31 cellular contexts compared by ENCODE assay signal in the genomic region with DNA sequence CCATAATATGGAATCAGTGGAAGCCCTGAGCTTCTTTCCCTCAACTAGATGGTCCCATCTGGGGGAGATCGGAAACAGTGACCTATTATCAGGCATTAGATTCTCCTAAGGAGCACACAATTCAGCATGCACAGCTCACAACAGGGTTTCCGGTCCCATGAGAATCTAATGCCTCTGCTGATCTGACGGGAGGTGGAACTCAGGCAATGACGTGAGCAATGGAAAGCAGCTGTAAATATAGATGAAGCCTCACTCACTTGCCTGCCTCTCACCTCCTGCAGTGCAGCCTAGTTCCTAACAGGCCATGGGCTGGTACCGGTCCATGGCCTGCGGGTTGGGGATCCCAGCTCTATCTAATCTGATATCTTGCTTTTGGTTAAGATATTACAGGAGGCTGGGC.
"Had no signal": no experiment of that assay in that cellular context is flagged by ENCODE, and none has a peak within 500 bp of the region (broad histone marks: within the 10 kb centered on the region; RNA-seq: fewer than 3 reads in every experiment).

No MANE protein-coding gene starts in this region.

- H3K36me3 ChIP-seq: adrenal gland, esophagus squamous epithelium, gastroesophageal sphincter had no signal

- H3K27ac ChIP-seq: adrenal gland, body of pancreas, epithelial cell of prostate, esophagus squamous epithelium, gastroesophageal sphincter had no signal

- H3K9me3 ChIP-seq: adrenal gland, body of pancreas had no signal

- H3K4me1 ChIP-seq: adrenal gland, body of pancreas, esophagus squamous epithelium, gastroesophageal sphincter had no signal

- FAIRE-seq: colon had no signal

- DNase-seq: activated CD4-positive, alpha-beta memory T cell treated with anti-CD3 and anti-CD28 coated beads for 36 hours; activated CD4-positive, alpha-beta T cell treated with anti-CD3 and anti-CD28 coated beads for 36 hours; activated CD4-positive, alpha-beta T cell treated with anti-CD3 and anti-CD28 coated beads, Interleukin-2, amount 10 ng/mL, durations not matched to agents 24 days and 14 days; activated CD4-positive, CD25-positive, alpha-beta regulatory T cell; activated CD4-positive, CD25-positive, alpha-beta regulatory T cell treated with anti-CD3 and anti-CD28 coated beads, Interleukin-2, amount 50 U/mL, for 72 hours; activated CD8-positive, alpha-beta memory T cell treated with anti-CD3 and anti-CD28 coated beads, Interleukin-2, amount 10 ng/mL, durations not matched to agents 7 days and 5 days; activated CD8-positive, alpha-beta memory T cell treated with anti-CD3 and anti-CD28 coated beads, Interleukin-2, amount 50 U/mL, for 4 hours; activated CD8-positive, alpha-beta T cell treated with anti-CD3 and anti-CD28 coated beads, Interleukin-2, amount 10 ng/mL, durations not matched to agents 7 days and 5 days; activated effector memory CD4-positive, alpha-beta T cell treated with anti-CD3 and anti-CD28 coated beads, Interleukin-2, amount 50 U/mL, for 16 hours; activated naive CD4-positive, alpha-beta T cell treated with anti-CD3 and anti-CD28 coated beads for 36 hours; activated naive CD8-positive, alpha-beta T cell treated with anti-CD3 and anti-CD28 coated beads for 36 hours; activated naive CD8-positive, alpha-beta T cell treated with anti-CD3 and anti-CD28 coated beads, Interleukin-2, amount 50 U/mL, for 24 hours; activated T-cell treated with anti-CD3 and anti-CD28 coated beads, Interleukin-2, amount 50 U/mL, for 1 hour; activated T-cell treated with anti-CD3 and anti-CD28 coated beads, Interleukin-2, amount 50 U/mL, for 48 hours; adrenal gland; amygdala; aorta; body of pancreas; caudate nucleus; cortex of kidney; dermis blood vessel endothelial cell; effector CD4-positive, alpha-beta T cell; effector memory CD8-positive, alpha-beta T cell; esophagus squamous epithelium; foreskin melanocyte; T-helper 1 cell; T-helper 17 cell; T1000 had no signal

- H3K4me3 ChIP-seq: adrenal gland, body of pancreas, esophagus squamous epithelium, gastroesophageal sphincter had no signal
